In genomic region chr4:157221895-157222763, GRCh38 we compare ENCODE assay signal across 9 cellular contexts. TPM values are rescaled to one million over a fixed set of nuclear protein-coding genes. Genes with fewer than 3 reads are reported as not detected.
DNase-seq lines count a peak whose midpoint lies in the region; ATAC-seq, FAIRE-seq and TF ChIP-seq lines count a peak whose summit lies in the region.
"Had no signal": no experiment of that assay in that cellular context is flagged by ENCODE, and none has a peak within 500 bp of the region (broad histone marks: within the 10 kb centered on the region; RNA-seq: fewer than 3 reads in every experiment).

No MANE protein-coding gene starts in this region.

- no peaks in the 10 kb centered on the region for H3K9me3 ChIP-seq in osteoblast (ENCODE audit: low read depth, low read length)
- no peaks in the 10 kb centered on the region for H3K9me3 ChIP-seq in effector memory CD4-positive, alpha-beta T cell (ENCODE audit: control insufficient read depth, low read length)

- H3K79me2 ChIP-seq in osteoblast (ENCODE audit: insufficient read depth, low read length), result no peaks in the 10 kb centered on the region

- TF ChIP-seq CTCF in epithelial cell of proximal tubule (conservative IDR thresholded peaks at IDR 0.05; ENCODE audit: low read depth, low read length) (no peak), osteoblast (IDR thresholded peaks at IDR 0.05; ENCODE audit: extremely low read depth, low read depth, low read length) (no peak), D721Med (IDR thresholded peaks at IDR 0.05; ENCODE audit: insufficient read depth, missing control alignments) (no peak)

- FAIRE-seq in D721Med (lab: Jason Lieb, UNC), result no peak

- ATAC-seq in GM18520 (IDR thresholded peaks at IDR 0.05; ENCODE audit: unreplicated experiment), result no peak

- no peak overlapping the region for H3K27ac ChIP-seq in osteoblast (ENCODE audit: low read depth, low read length)
- H3K27ac ChIP-seq in effector memory CD4-positive, alpha-beta T cell (ENCODE audit: insufficient read depth, low read length, poor library complexity, severe bottlenecking), result no peak overlapping the region

- peaks cover 64% of the 10 kb centered on the region for H3K27me3 ChIP-seq in osteoblast (ENCODE audit: insufficient read depth, low read length)
- peaks cover 7% of the 10 kb centered on the region for H3K27me3 ChIP-seq in effector memory CD4-positive, alpha-beta T cell (replicated peaks; ENCODE audit: control insufficient read depth, insufficient read depth, low read length, poor library complexity, severe bottlenecking)

- H3K4me2 ChIP-seq in osteoblast (ENCODE audit: insufficient read depth, low read length), result peak overlapping the region; percentile 79

- DNase-seq in DMS79 (lab: John Stamatoyannopoulos, UW) (peak; percentile 63), NCI-H345 treated with DMSO at 0.1 percent for 48 hours (lab: John Stamatoyannopoulos, UW; ENCODE audit: unreplicated experiment) (peak; percentile 39), epithelial cell of proximal tubule (ENCODE audit: low read depth) (no peak), osteoblast (ENCODE audit: insufficient read length, low spot score, missing footprints) (peak; percentile 81), D721Med (ENCODE audit: insufficient read length, low spot score) (no peak)
- no peak for DNase-seq in effector memory CD4-positive, alpha-beta T cell
- no peak for DNase-seq in activated CD4-positive, alpha-beta T cell treated with anti-CD3 and anti-CD28 coated beads for 4 hours

- H2AFZ ChIP-seq in osteoblast (ENCODE audit: low read length), result peak overlapping the region; percentile 39

- H3K4me3 ChIP-seq in epithelial cell of proximal tubule (ENCODE audit: low read depth, low read length) (peak overlapping the region; percentile 58), osteoblast (ENCODE audit: insufficient read depth, low read length) (peak overlapping the region; percentile 59)
- H3K4me3 ChIP-seq in effector memory CD4-positive, alpha-beta T cell (ENCODE audit: insufficient read depth, low read depth, low read length, poor library complexity, severe bottlenecking), result no peak overlapping the region

- no peaks in the 10 kb centered on the region for H3K36me3 ChIP-seq in osteoblast (ENCODE audit: insufficient read depth, low read length)
- H3K36me3 ChIP-seq in effector memory CD4-positive, alpha-beta T cell (ENCODE audit: control insufficient read depth, insufficient read depth, low read length), result no peaks in the 10 kb centered on the region

- no peaks in the 10 kb centered on the region for H4K20me1 ChIP-seq in osteoblast (ENCODE audit: insufficient read depth, low read length)

- no peaks in the 10 kb centered on the region for H3K4me1 ChIP-seq in osteoblast (ENCODE audit: insufficient read depth, low read length)
- no peaks in the 10 kb centered on the region for H3K4me1 ChIP-seq in effector memory CD4-positive, alpha-beta T cell (ENCODE audit: control insufficient read depth, insufficient read depth, low read length, poor library complexity, severe bottlenecking)

RNA-seq across cellular contexts. Expression of gene GRIA2, which starts 1.6 kb away (rescaled TPM):
- not detected in 2 replicates for total RNA-seq in epithelial cell of proximal tubule
- under 0.01 TPM in 1 of 2 replicates, not detected in the other for total RNA-seq in osteoblast
- total RNA-seq: T-helper 2 cell treated with Interferon-gamma antibody and Interleukin-4, amounts not matched to agents 100 ng/mL and 5 ng/mL, for 36 hours had no signal

Comparison
In these comparisons a context has a peak if more than half of its experiments do, and no peak if none do; other contexts are left out.
1. DNase-seq: peak in DMS79 (single experiment), NCI-H345 treated with DMSO at 0.1 percent for 48 hours (single experiment) and osteoblast (single experiment); none in epithelial cell of proximal tubule (single experiment), effector memory CD4-positive, alpha-beta T cell (0 of 3), D721Med (single experiment) and activated CD4-positive, alpha-beta T cell treated with anti-CD3 and anti-CD28 coated beads for 4 hours (0 of 2).